Comparison of ENCODE assay signal across 7 cellular contexts in the genomic region with DNA sequence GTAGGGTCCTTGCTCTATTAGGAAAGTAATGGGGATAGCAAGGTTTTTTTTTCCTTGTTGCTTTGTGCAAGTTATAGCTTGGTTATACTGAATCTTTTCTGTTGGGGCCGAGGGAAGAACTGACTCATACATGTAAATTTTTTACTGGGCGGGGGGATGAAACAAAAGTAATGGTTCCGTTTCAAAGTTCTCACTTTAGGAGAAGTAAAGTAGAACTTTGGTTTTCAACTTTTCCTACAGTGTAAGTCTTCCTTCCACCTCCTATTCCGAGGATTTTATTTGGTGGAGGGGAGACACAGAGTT. TPM values are rescaled to one million over a fixed set of nuclear protein-coding genes. Genes with fewer than 3 reads are reported as not detected.
A peak's percentile ranks its signal among the peaks of the same experiment; 100 is the strongest.
DNase-seq lines count a peak whose midpoint lies in the region; ATAC-seq, FAIRE-seq and TF ChIP-seq lines count a peak whose summit lies in the region.

No MANE protein-coding gene starts in this region.

- H4K91ac ChIP-seq in IMR-90 (ENCODE audit: insufficient read depth, low read depth, low read length) = no peak overlapping the region

- H2BK5ac ChIP-seq in IMR-90 (ENCODE audit: low read depth, low read length, poor library complexity, severe bottlenecking) = no peak overlapping the region

- WGBS in IMR-90 (ENCODE audit: extremely low coverage in 2 of 2, insufficient read length in 1 of 2), 2 experiments = no CpG with 5 or more reads among the region's 4 CpGs
- 2% methylated on average over 4 of the region's 4 CpGs for WGBS in spleen, 5 donors

- peaks cover 13 to 30% of the 10 kb centered on the region in 2 experiments for H3K79me1 ChIP-seq in IMR-90 (ENCODE audit: low read depth in 1 of 2, low read length in 2 of 2)

- H3K4me3 Mint-ChIP-seq in activated T-cell treated with anti-CD3 and anti-CD28 coated beads, Interleukin-2, amount 50 U/mL, for 4 hours = peak overlapping the region; percentile 99
- H3K4me3 Mint-ChIP-seq in glutamatergic neuron (ENCODE audit: unreplicated experiment) = peak overlapping the region; percentile 100

- TF ChIP-seq RAD21 in IMR-90 (IDR thresholded peaks at IDR 0.05; ENCODE audit: low read length) = no peak

- peak overlapping the region; percentile 100 for H3K4me2 ChIP-seq in IMR-90 (ENCODE audit: low read depth, low read length)

- no peaks in the 10 kb centered on the region for H3K4me1 ChIP-seq in IMR-90 (ENCODE audit: control insufficient read depth, insufficient read depth, low read length)
- H3K4me1 ChIP-seq in spleen = peaks cover 5 to 67% (median 60%) of the 10 kb centered on the region in 6 donors

- in situ Hi-C loops in IMR-90 (cut with MboI; ENCODE audit: low sequenced_read_pairs) = loop anchor here (10.0 kb wide), 1 partner anchor 350 kb away; no protein-coding TSS in a partner anchor

- H2BK120ac ChIP-seq in IMR-90 (ENCODE audit: low read depth, low read length) = no peak overlapping the region

- H3K14ac ChIP-seq in IMR-90 (replicated peaks; ENCODE audit: low read depth, low read length) = peak overlapping the region; percentile 73

- FAIRE-seq in frontal cortex (lab: Jason Lieb, UNC) = no peak

- H4K5ac ChIP-seq in IMR-90 (ENCODE audit: low read depth, low read length) = no peak overlapping the region

- peak overlapping the region; percentile 61 for H2AK5ac ChIP-seq in IMR-90 (ENCODE audit: low read depth, low read length)

- H3K4me1 Mint-ChIP-seq in activated T-cell treated with anti-CD3 and anti-CD28 coated beads, Interleukin-2, amount 50 U/mL, for 4 hours (ENCODE audit: low read depth) = peaks cover 39% of the 10 kb centered on the region
- H3K4me1 Mint-ChIP-seq in glutamatergic neuron (ENCODE audit: low read depth, unreplicated experiment) = peaks cover 9% of the 10 kb centered on the region

- intact Hi-C loops in IMR-90 (cut with micrococcal nuclease) = loop anchor here (2.0 kb wide), 2 partner anchors 30 to 120 kb away; no protein-coding TSS in a partner anchor
- intact Hi-C loops in spleen (cut with DNase I; ENCODE audit: low total_unique reads) = no loop called here

- no peak overlapping the region for H2BK20ac ChIP-seq in IMR-90 (ENCODE audit: low read depth, low read length)

- H3K27me3 ChIP-seq in IMR-90 (ENCODE audit: control insufficient read depth, insufficient read depth, low read length) (no peaks in the 10 kb centered on the region), spleen (replicated peaks in 1 of 7) (no peaks in the 10 kb centered on the region)

- peak overlapping the region; percentile 68 for H3K27ac ChIP-seq in IMR-90 (ENCODE audit: insufficient read depth, low read length)
- peak overlapping the region; percentile 95 to 99 (median 98) for H3K27ac ChIP-seq in spleen

- CTCF ChIA-PET in IMR-90 (lab: Yijun Ruan, JAX) = no interaction called here

- peak overlapping the region; percentile 83 for H2AK9ac ChIP-seq in IMR-90 (replicated peaks; ENCODE audit: low read depth, low read length, poor library complexity)

- no peaks in the 10 kb centered on the region for H3K9me1 ChIP-seq in IMR-90 (ENCODE audit: insufficient read depth, low read length)

- no peak overlapping the region for H2BK15ac ChIP-seq in IMR-90 (ENCODE audit: low read depth, low read length)

- H3K18ac ChIP-seq in IMR-90 (ENCODE audit: low read depth, low read length) = no peak overlapping the region

- H3K9me3 ChIP-seq in IMR-90 (ENCODE audit: control insufficient read depth, insufficient read depth, low read length) = no peaks in the 10 kb centered on the region
- H3K9me3 ChIP-seq in spleen = no peaks in the 10 kb centered on the region

- POLR2A ChIA-PET in IMR-90 (lab: Charles Lee; ENCODE audit: unreplicated experiment) = no interaction called here

- 0 out of 2 replicates have a peak overlapping the region, but pooled peaks have one; percentile 24 for H3K56ac ChIP-seq in IMR-90 (ENCODE audit: extremely low read depth, insufficient read depth, low read length)

- TF ChIP-seq POLR2A in GM18526 (IDR thresholded peaks at IDR 0.05; ENCODE audit: extremely low read depth, insufficient read length) (peak; percentile 30), IMR-90 (IDR thresholded peaks at IDR 0.05; ENCODE audit: low read depth, low read length) (no peak), spleen (IDR thresholded peaks at IDR 0.05) (peak in 1 of 3 donors; percentile 36)

- peaks cover 10% of the 10 kb centered on the region for H4K20me1 ChIP-seq in IMR-90 (ENCODE audit: insufficient read depth, low read length)

- no TSS peak for BruUV-seq in IMR-90 (replicated peaks; lab: Mats Ljungman, UMichigan)

- TF ChIP-seq CTCF in IMR-90 (conservative IDR thresholded peaks at IDR 0.05; ENCODE audit: low read depth, low read length) (no peak), glutamatergic neuron (IDR thresholded peaks at IDR 0.05; ENCODE audit: partially characterized antibody, unreplicated experiment) (no peak), spleen (IDR thresholded peaks at IDR 0.05 in 8 of 11, conservative IDR thresholded peaks at IDR 0.05 in 3 of 11) (no peak)

- no peak for ATAC-seq in IMR-90 (ENCODE audit: low read depth)
- peak; percentile 6 to 13 for ATAC-seq in activated T-cell treated with anti-CD3 and anti-CD28 coated beads, Interleukin-2, amount 50 U/mL, for 4 hours

- peak overlapping the region; percentile 87 for H3K4me3 ChIP-seq in IMR-90 (ENCODE audit: insufficient read depth, low read depth, low read length)
- peak overlapping the region; percentile 73 to 97 (median 85) for H3K4me3 ChIP-seq in spleen

- peak overlapping the region; percentile 92 for H3K27ac Mint-ChIP-seq in glutamatergic neuron (ENCODE audit: unreplicated experiment)

- peak overlapping the region; percentile 65 for H3K23ac ChIP-seq in IMR-90 (ENCODE audit: low read depth, low read length)

- dilution Hi-C loops in IMR-90 (cut with HindIII; ENCODE audit: low sequenced_read_pairs, unreplicated experiment) = no loop called here

- H3K36me3 ChIP-seq in IMR-90 (ENCODE audit: control insufficient read depth, insufficient read depth, low read length) (no peaks in the 10 kb centered on the region), spleen (no peaks in the 10 kb centered on the region)

- H3K36me3 Mint-ChIP-seq in activated T-cell treated with anti-CD3 and anti-CD28 coated beads, Interleukin-2, amount 50 U/mL, for 4 hours (ENCODE audit: insufficient read depth) = no peaks in the 10 kb centered on the region
- no peaks in the 10 kb centered on the region for H3K36me3 Mint-ChIP-seq in glutamatergic neuron (ENCODE audit: unreplicated experiment)

- H3K27me3 Mint-ChIP-seq in activated T-cell treated with anti-CD3 and anti-CD28 coated beads, Interleukin-2, amount 50 U/mL, for 4 hours (ENCODE audit: low read depth) = no peaks in the 10 kb centered on the region
- peaks cover 8% of the 10 kb centered on the region for H3K27me3 Mint-ChIP-seq in glutamatergic neuron (ENCODE audit: unreplicated experiment)

- peak; percentile 16 for DNase-seq in IMR-90
- DNase-seq in activated T-cell treated with anti-CD3 and anti-CD28 coated beads, Interleukin-2, amount 50 U/mL, for 4 hours = peak; percentile 36
- no peak for DNase-seq in glutamatergic neuron
- DNase-seq in spleen = no peak
- no peak for DNase-seq in frontal cortex (ENCODE audit: low spot score in 2 of 2)
- no peak for DNase-seq in GM19240 (ENCODE audit: insufficient read length, low spot score)

- H4K8ac ChIP-seq in IMR-90 (ENCODE audit: low read depth in 2 of 2, low read length in 2 of 2) = no peak overlapping the region

- peak overlapping the region; percentile 72 for H3K9ac ChIP-seq in IMR-90 (ENCODE audit: low read depth, low read length)

- peak overlapping the region; percentile 99 for H2AFZ ChIP-seq in IMR-90 (replicated peaks; ENCODE audit: low read length, poor library complexity)

- H3K4ac ChIP-seq in IMR-90 (ENCODE audit: low read depth, low read length) = no peak overlapping the region

- H3K9me3 Mint-ChIP-seq in activated T-cell treated with anti-CD3 and anti-CD28 coated beads, Interleukin-2, amount 50 U/mL, for 4 hours = no peaks in the 10 kb centered on the region
- H3K9me3 Mint-ChIP-seq in glutamatergic neuron (ENCODE audit: unreplicated experiment) = peaks cover 7% of the 10 kb centered on the region

TF ChIP-seq in IMR-90, 13 proteins besides CTCF, POLR2A, EP300 and RAD21 (continues in another document):
- TF ChIP-seq FOS (IDR thresholded peaks at IDR 0.05; ENCODE audit: low read depth, low read length) (no peak), MAZ (IDR thresholded peaks at IDR 0.05; ENCODE audit: borderline replicate concordance, low read depth, low read length) (no peak), CEBPB (IDR thresholded peaks at IDR 0.05; ENCODE audit: low read depth, low read length) (no peak), CHD1 (IDR thresholded peaks at IDR 0.05; ENCODE audit: low read depth, low read length) (no peak), RFX5 (IDR thresholded peaks at IDR 0.05; ENCODE audit: low read depth, low read length) (no peak), BHLHE40 (IDR thresholded peaks at IDR 0.05; ENCODE audit: low read depth, low read length) (no peak), MAFK (IDR thresholded peaks at IDR 0.05; ENCODE audit: low read depth, low read length) (no peak), SMC3 (IDR thresholded peaks at IDR 0.05; ENCODE audit: low read depth, low read length) (no peak), RCOR1 (IDR thresholded peaks at IDR 0.05; ENCODE audit: insufficient replicate concordance, low read length) (no peak), NFE2L2 (IDR thresholded peaks at IDR 0.05; ENCODE audit: low read depth, low read length) (no peak), MXI1 (IDR thresholded peaks at IDR 0.05; ENCODE audit: borderline replicate concordance, low read depth, low read length) (no peak)
- TF ChIP-seq, protein P1, sequence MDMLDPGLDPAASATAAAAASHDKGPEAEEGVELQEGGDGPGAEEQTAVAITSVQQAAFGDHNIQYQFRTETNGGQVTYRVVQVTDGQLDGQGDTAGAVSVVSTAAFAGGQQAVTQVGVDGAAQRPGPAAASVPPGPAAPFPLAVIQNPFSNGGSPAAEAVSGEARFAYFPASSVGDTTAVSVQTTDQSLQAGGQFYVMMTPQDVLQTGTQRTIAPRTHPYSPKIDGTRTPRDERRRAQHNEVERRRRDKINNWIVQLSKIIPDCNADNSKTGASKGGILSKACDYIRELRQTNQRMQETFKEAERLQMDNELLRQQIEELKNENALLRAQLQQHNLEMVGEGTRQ (IDR thresholded peaks at IDR 0.05; ENCODE audit: low read depth, low read length) = no peak

RNA-seq across cellular contexts. Expression of a gene that starts 1.1 kb away (rescaled TPM):
- total RNA-seq in IMR-90 (2012; rRNA removed) = 19.9 and 21.9 TPM in 2 replicates
- polyA plus RNA-seq in IMR-90 (2012; rRNA removed) = 8.2 and 9.4 TPM in 2 replicates
- 2.1 and 3.5 TPM in 2 replicates for polyA plus RNA-seq in IMR-90 (2012; cell fraction: cytosol; rRNA removed)
- polyA plus RNA-seq in IMR-90 (2012; cell fraction: nucleus; rRNA removed; ENCODE audit: low replicate concordance) = 0.87 and 7.1 TPM in 2 replicates
- total RNA-seq in activated T-cell treated with anti-CD3 and anti-CD28 coated beads, Interleukin-2, amount 50 U/mL, for 4 hours = 10 to 100 TPM; 33.7 to 38.2 (median 37.4) TPM
- total RNA-seq in glutamatergic neuron (ENCODE audit: unreplicated experiment) = 13.3 TPM
- 10 to 100 TPM; 36.9 to 71.1 (median 49.4) TPM for total RNA-seq in spleen
- 10 to 100 TPM; 41.7 to 64.8 (median 50.3) TPM for polyA plus RNA-seq in spleen
- total RNA-seq in frontal cortex = 109 TPM

Comparison
In these comparisons a context has a peak if more than half of its experiments do, and no peak if none do; other contexts are left out.
1. DNase-seq: peak in IMR-90 (single experiment) and activated T-cell treated with anti-CD3 and anti-CD28 coated beads, Interleukin-2, amount 50 U/mL, for 4 hours (single experiment); none in glutamatergic neuron (single experiment), spleen (single experiment), frontal cortex (0 of 2) and GM19240 (single experiment).